Comparison of ENCODE assay signal across 28 cellular contexts in genomic region chr17:14460502-14460901, GRCh38.
"Had no signal": no experiment of that assay in that cellular context is flagged by ENCODE, and none has a peak within 500 bp of the region (broad histone marks: within the 10 kb centered on the region; RNA-seq: fewer than 3 reads in every experiment).

No MANE protein-coding gene starts in this region.

- H3K9me3 Mint-ChIP-seq: natural killer cell; stimulated activated effector memory CD8-positive, alpha-beta T cell treated with anti-CD3 and anti-CD28 coated beads, Interleukin-12 subunit alpha, Interleukin-12 subunit beta, amount 100 ng/mL, for 72 hours; stimulated activated naive CD8-positive, alpha-beta T cell treated with anti-CD3 and anti-CD28 coated beads, Interleukin-15, Interleukin-2, amounts not matched to agents 100 ng/mL and 50 ng/mL, for 24 hours had no signal

- H3K4me3 ChIP-seq: left ventricle myocardium inferior, lung, pancreas, prostate gland, skin epidermis, suprapubic skin, thoracic aorta, tibial artery, upper lobe of right lung had no signal

- H3K27me3 ChIP-seq: pancreas, suprapubic skin, tibial artery, upper lobe of right lung had no signal

- H3K27ac ChIP-seq: left ventricle myocardium inferior, pancreas, prostate gland, skin epidermis, suprapubic skin, thoracic aorta, tibial artery, upper lobe of right lung had no signal

- H3K36me3 Mint-ChIP-seq: mesothelial cell of epicardium; natural killer cell; stimulated activated effector memory CD8-positive, alpha-beta T cell treated with anti-CD3 and anti-CD28 coated beads, Interleukin-12 subunit alpha, Interleukin-12 subunit beta, amount 100 ng/mL, for 72 hours had no signal

- H3K36me3 ChIP-seq: left ventricle myocardium inferior, pancreas, prostate gland, suprapubic skin, thoracic aorta, tibial artery, upper lobe of right lung had no signal

- FAIRE-seq: islet of Langerhans, kidney, pancreas, urothelium cell line had no signal

- H3K27ac Mint-ChIP-seq: immature natural killer cell; mesothelial cell of epicardium; natural killer cell; stimulated activated effector memory CD8-positive, alpha-beta T cell treated with anti-CD3 and anti-CD28 coated beads, Interleukin-12 subunit alpha, Interleukin-12 subunit beta, amount 100 ng/mL, for 72 hours; stimulated activated naive CD8-positive, alpha-beta T cell treated with anti-CD3 and anti-CD28 coated beads, Interleukin-15, Interleukin-2, amounts not matched to agents 100 ng/mL and 50 ng/mL, for 24 hours had no signal

- H3K4me3 Mint-ChIP-seq: immature natural killer cell; mesothelial cell of epicardium; naive B cell; natural killer cell; stimulated activated effector memory CD8-positive, alpha-beta T cell treated with anti-CD3 and anti-CD28 coated beads, Interleukin-12 subunit alpha, Interleukin-12 subunit beta, amount 100 ng/mL, for 72 hours; stimulated activated naive CD8-positive, alpha-beta T cell treated with anti-CD3 and anti-CD28 coated beads, Interleukin-15, Interleukin-2, amounts not matched to agents 100 ng/mL and 50 ng/mL, for 24 hours had no signal

- H3K9me3 ChIP-seq: left ventricle myocardium inferior, pancreas, prostate gland, suprapubic skin, thoracic aorta, tibial artery, upper lobe of right lung had no signal

- DNase-seq: hypothalamus; immature natural killer cell; kidney; left colon; left ventricle myocardium inferior; mesendoderm; naive B cell; natural killer cell; nucleus accumbens; pancreas; posterior cingulate gyrus; right cardiac atrium; stimulated activated CD4-positive, alpha-beta T cell treated with anti-CD3 and anti-CD28 coated beads, Interleukin-4, amount 100 ng/mL, for 24 hours; stimulated activated naive CD4-positive, alpha-beta T cell; tibial artery; trophoblast cell; upper lobe of right lung had no signal

- H3K4me1 ChIP-seq: left ventricle myocardium inferior, pancreas, prostate gland, tibial artery, upper lobe of right lung had no signal

- ATAC-seq: left colon; natural killer cell; pancreas; right cardiac atrium; sciatic nerve; stimulated activated effector memory CD8-positive, alpha-beta T cell treated with anti-CD3 and anti-CD28 coated beads, Interleukin-12 subunit alpha, Interleukin-12 subunit beta, amount 100 ng/mL, for 72 hours; upper lobe of right lung had no signal
